Comparison of ENCODE assay signal across 8 cellular contexts in the genomic region with DNA sequence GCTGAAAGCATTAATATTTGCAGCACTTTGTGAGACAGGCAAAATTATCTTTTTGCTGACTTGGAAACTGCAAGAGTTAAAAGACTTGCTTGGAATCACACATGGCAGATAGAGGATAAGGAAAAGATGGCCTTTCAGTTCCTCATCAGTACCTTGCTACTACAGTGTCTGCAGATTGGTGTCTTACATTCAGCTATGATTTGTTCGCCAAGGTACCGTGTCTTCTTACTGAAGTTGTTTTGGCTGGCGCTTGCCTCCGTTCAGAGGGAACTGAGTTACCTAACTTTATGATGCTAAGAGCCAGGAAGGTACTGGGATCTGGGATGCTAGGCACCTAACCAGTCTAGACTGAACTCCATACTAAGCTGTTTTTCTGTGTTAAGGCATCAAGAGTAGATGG. TPM values are rescaled to one million over a fixed set of nuclear protein-coding genes. Genes with fewer than 3 reads are reported as not detected.
DNase-seq lines count a peak whose midpoint lies in the region; ATAC-seq and TF ChIP-seq lines count a peak whose summit lies in the region.

No MANE protein-coding gene starts in this region.

- peaks cover 64% of the 10 kb centered on the region for H3K4me1 Mint-ChIP-seq in activated naive CD4-positive, alpha-beta T cell treated with anti-CD3 and anti-CD28 coated beads, Interleukin-2, amount 10 ng/mL, durations not matched to agents 7 days and 5 days

- no peaks in the 10 kb centered on the region for H3K9me2 ChIP-seq in OCI-LY7 (ENCODE audit: insufficient read depth, low read length)

- H3K79me2 ChIP-seq in OCI-LY7 (ENCODE audit: insufficient read depth, low read depth, low read length) = peaks cover 92% of the 10 kb centered on the region

- no TSS peak for BruUV-seq in OCI-LY7 (replicated peaks; lab: Mats Ljungman, UMichigan)

- H3K9me3 ChIP-seq in OCI-LY7 (ENCODE audit: low read length) = no peaks in the 10 kb centered on the region
- no peaks in the 10 kb centered on the region for H3K9me3 ChIP-seq in sigmoid colon

- TF ChIP-seq CTCF in OCI-LY7 (conservative IDR thresholded peaks at IDR 0.05; ENCODE audit: low read length) = no peak
- TF ChIP-seq CTCF in epithelial cell of proximal tubule (conservative IDR thresholded peaks at IDR 0.05; ENCODE audit: low read depth, low read length) = no peak
- TF ChIP-seq CTCF in sigmoid colon (IDR thresholded peaks at IDR 0.05) = no peak

- no peak for ATAC-seq in HG02763 (IDR thresholded peaks at IDR 0.05; ENCODE audit: unreplicated experiment)

- H2AFZ ChIP-seq in OCI-LY7 (ENCODE audit: low read length) = no peak overlapping the region

- POLR2A ChIA-PET in OCI-LY7 (lab: Charles Lee) = interaction anchor here (0.6 to 4.9 kb wide), 11 partner anchors 8 to 546 kb away, joined by 3 to 48 read pairs (median 4); partner anchors contain the start of genes MRPL18 and TCP1

- H3K4me3 Mint-ChIP-seq in activated naive CD4-positive, alpha-beta T cell treated with anti-CD3 and anti-CD28 coated beads, Interleukin-2, amount 10 ng/mL, durations not matched to agents 7 days and 5 days = peak overlapping the region; percentile 88

- H3K4me1 ChIP-seq in OCI-LY7 (ENCODE audit: insufficient read depth, low read length, poor library complexity, severe bottlenecking) = peaks cover 44% of the 10 kb centered on the region
- H3K4me1 ChIP-seq in sigmoid colon = peaks cover 0 to 66% (median 61%) of the 10 kb centered on the region in 4 donors

- no peak for TF ChIP-seq EP300 in sigmoid colon (IDR thresholded peaks at IDR 0.05)

- CTCF ChIA-PET in activated naive CD4-positive, alpha-beta T cell treated with anti-CD3 and anti-CD28 coated beads, Interleukin-2, amount 10 ng/mL, durations not matched to agents 7 days and 5 days (lab: Charles Lee) = interaction anchor here (1.0 to 1.6 kb wide), 2 partner anchors 17 to 38 kb away, joined by 3 to 7 read pairs; no protein-coding TSS in a partner anchor
- CTCF ChIA-PET in OCI-LY7 (lab: Charles Lee; ENCODE audit: unreplicated experiment) = interaction anchor here (0.6 kb wide), 1 partner anchor 1802 kb away, joined by 3 read pairs; no protein-coding TSS in a partner anchor

- peaks cover 30% of the 10 kb centered on the region for H3K36me3 Mint-ChIP-seq in activated naive CD4-positive, alpha-beta T cell treated with anti-CD3 and anti-CD28 coated beads, Interleukin-2, amount 10 ng/mL, durations not matched to agents 7 days and 5 days

- H3K4me3 ChIP-seq in OCI-LY7 (ENCODE audit: low read depth, low read length, poor library complexity, severe bottlenecking) (peak overlapping the region; percentile 91), epithelial cell of proximal tubule (ENCODE audit: low read depth, low read length) (peak overlapping the region; percentile 83), sigmoid colon (peak overlapping the region in 2 of 4 donors; percentile 79 to 94)

- H3K36me3 ChIP-seq in OCI-LY7 (ENCODE audit: insufficient read depth, low read length) (peaks cover 67% of the 10 kb centered on the region), sigmoid colon (no peaks in the 10 kb centered on the region)

- peak overlapping the region; percentile 86 for H3K4me2 ChIP-seq in OCI-LY7 (ENCODE audit: low read length)

- WGBS in sigmoid colon, 2 donors = 17 to 25% methylated on average over 4 of the region's 4 CpGs

- H3K27me3 Mint-ChIP-seq in activated naive CD4-positive, alpha-beta T cell treated with anti-CD3 and anti-CD28 coated beads, Interleukin-2, amount 10 ng/mL, durations not matched to agents 7 days and 5 days = peaks cover 7% of the 10 kb centered on the region

- DNase-seq in activated naive CD4-positive, alpha-beta T cell treated with anti-CD3 and anti-CD28 coated beads, Interleukin-2, amount 10 ng/mL, durations not matched to agents 7 days and 5 days = no peak
- no peak for DNase-seq in activated naive CD4-positive, alpha-beta T cell treated with anti-CD3 and anti-CD28 coated beads, Interleukin-2, amount 50 U/mL, for 16 hours
- DNase-seq in OCI-LY7 (ENCODE audit: low spot score) = peak; percentile 64
- DNase-seq in epithelial cell of proximal tubule (ENCODE audit: low read depth) = no peak
- no peak for DNase-seq in sigmoid colon
- DNase-seq in NCI-H226 = no peak
- DNase-seq in foreskin melanocyte = no peak

- no peaks in the 10 kb centered on the region for H3K9me3 Mint-ChIP-seq in activated naive CD4-positive, alpha-beta T cell treated with anti-CD3 and anti-CD28 coated beads, Interleukin-2, amount 10 ng/mL, durations not matched to agents 7 days and 5 days

- H3K27ac ChIP-seq in OCI-LY7 (ENCODE audit: low read depth, low read length, poor library complexity, severe bottlenecking) = peak overlapping the region; percentile 3
- H3K27ac ChIP-seq in sigmoid colon = peak overlapping the region; percentile 3 to 100 (median 100)

- peaks cover 45% of the 10 kb centered on the region for H4K20me1 ChIP-seq in OCI-LY7 (ENCODE audit: insufficient read depth, low read length)

- intact Hi-C loops in OCI-LY7 (cut with micrococcal nuclease; ENCODE audit: unreplicated experiment) (loop anchor here (10.0 kb wide), 1 partner anchor 925 kb away; no protein-coding TSS in a partner anchor), sigmoid colon (cut with DNase I) (loop anchor here (1.0 to 2.0 kb wide), 2 partner anchors 32 to 239 kb away; partner anchors contain the start of gene IGF2R)

- no peaks in the 10 kb centered on the region for H3K27me3 ChIP-seq in sigmoid colon

- TF ChIP-seq POLR2A in sigmoid colon (IDR thresholded peaks at IDR 0.05) = no peak

- peak overlapping the region; percentile 24 for H3K27ac Mint-ChIP-seq in activated naive CD4-positive, alpha-beta T cell treated with anti-CD3 and anti-CD28 coated beads, Interleukin-2, amount 10 ng/mL, durations not matched to agents 7 days and 5 days

RNA-seq across cellular contexts. Expression of gene WTAP, which starts 2.3 kb away (rescaled TPM):
- total RNA-seq in OCI-LY7 (2014; rRNA removed; shearing (Covaris generic)) = 93.3 and 99.3 TPM in 2 replicates
- total RNA-seq in OCI-LY7 (2022) (115 and 117 TPM in 2 replicates), epithelial cell of proximal tubule (82.3 and 82.5 TPM in 2 replicates), sigmoid colon (10 to 100 TPM; 64.5 to 93.8 (median 75.6) TPM)
- 10 to 100 TPM; 55.9 to 76.1 (median 65.7) TPM for polyA plus RNA-seq in sigmoid colon

RNA-seq across cellular contexts. Expression of gene ACAT2, which starts 32.2 kb away (rescaled TPM):
- total RNA-seq in OCI-LY7 (2014; rRNA removed; shearing (Covaris generic)) = 39.4 and 42.4 TPM in 2 replicates
- 90.1 and 110 TPM in 2 replicates for total RNA-seq in OCI-LY7 (2022)
- total RNA-seq in epithelial cell of proximal tubule = 38.3 and 110 TPM in 2 replicates
- 10 to 100 TPM in 1 of 4 donors, 1 to 10 TPM in 3; 4.1 to 12.1 (median 5.2) TPM for total RNA-seq in sigmoid colon
- polyA plus RNA-seq in sigmoid colon = 10 to 100 TPM; 42.0 to 85.1 (median 79.3) TPM

RNA-seq across cellular contexts. Expression of gene SOD2, which starts 36.6 kb away (rescaled TPM):
- 29.7 and 36.4 TPM in 2 replicates for total RNA-seq in OCI-LY7 (2014; rRNA removed; shearing (Covaris generic))
- total RNA-seq in OCI-LY7 (2022) (49.2 and 51.8 TPM in 2 replicates), epithelial cell of proximal tubule (91.4 and 93.9 TPM in 2 replicates), sigmoid colon (1,000 to 10,000 TPM in 1 of 4 donors, 100 to 1,000 TPM in 3; 171 to 1,498 (median 369) TPM)
- 100 to 1,000 TPM; 221 to 631 (median 247) TPM for polyA plus RNA-seq in sigmoid colon

RNA-seq across cellular contexts. Expression of gene TCP1, which starts 59.8 kb away (rescaled TPM):
- 319 and 321 TPM in 2 replicates for total RNA-seq in OCI-LY7 (2014; rRNA removed; shearing (Covaris generic))
- total RNA-seq in OCI-LY7 (2022) (340 and 386 TPM in 2 replicates), epithelial cell of proximal tubule (237 and 390 TPM in 2 replicates), sigmoid colon (100 to 1,000 TPM; 117 to 123 (median 119) TPM)
- polyA plus RNA-seq in sigmoid colon = 100 to 1,000 TPM in 2 of 3 donors, 10 to 100 TPM in 1; 88.9 to 130 (median 114) TPM
